1 cellular context compared by ENCODE assay signal in genomic region chr3:56019490-56019889, GRCh38.
TF ChIP-seq lines count a peak whose summit lies in the region.

No MANE protein-coding gene starts in this region.

TF ChIP-seq in GM23338, 12 proteins besides CTCF, POLR2A, EP300 and RAD21 (continued from another document):
- TF ChIP-seq ZNF462 (CRISPR knock-in tag; IDR thresholded peaks at IDR 0.05), result no peak
